Comparison of ENCODE assay signal across 19 cellular contexts in the genomic region with DNA sequence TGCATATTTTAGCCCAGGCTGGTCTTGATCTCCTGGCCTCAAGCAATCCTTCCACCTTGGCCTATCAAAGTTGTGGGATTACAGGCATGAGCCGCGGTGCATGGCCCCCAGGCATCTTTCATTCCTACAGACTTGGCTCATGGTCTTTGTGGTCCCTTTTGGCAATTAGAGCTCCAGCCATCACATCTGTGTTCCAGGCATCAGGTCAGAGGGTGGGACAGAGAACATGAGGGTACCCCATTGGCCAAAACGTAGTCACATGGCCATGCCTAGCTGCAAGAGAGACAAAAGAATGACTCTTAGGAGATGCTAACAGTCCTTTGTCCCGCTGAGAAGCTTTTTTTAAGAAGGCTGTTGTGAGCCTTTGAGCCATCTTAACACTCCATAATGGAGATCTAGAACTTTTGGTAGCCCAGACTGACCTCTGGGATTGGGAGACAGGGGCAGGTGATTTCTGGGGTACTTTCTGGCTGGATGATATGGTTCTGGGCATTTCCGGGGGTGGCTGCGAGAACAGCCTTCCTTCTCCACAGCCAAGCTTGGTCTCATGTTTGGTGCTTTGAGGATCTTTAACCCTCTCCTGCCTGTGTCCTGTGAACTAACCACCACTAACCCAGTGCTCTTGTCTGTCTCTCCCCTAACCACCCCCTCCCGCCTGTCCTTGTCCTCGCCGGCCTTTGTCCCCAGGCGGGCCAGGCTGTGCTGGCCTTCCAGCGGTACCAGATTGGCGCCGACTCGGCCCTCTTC. TPM values are rescaled to one million over a fixed set of nuclear protein-coding genes. Genes with fewer than 3 reads are reported as not detected.
"Had no signal": no experiment of that assay in that cellular context is flagged by ENCODE, and none has a peak within 500 bp of the region (broad histone marks: within the 10 kb centered on the region; RNA-seq: fewer than 3 reads in every experiment).

No MANE protein-coding gene starts in this region.

- H3K36me3 Mint-ChIP-seq: activated CD4-positive, alpha-beta memory T cell treated with anti-CD3 and anti-CD28 coated beads for 36 hours; activated naive CD8-positive, alpha-beta T cell treated with anti-CD3 and anti-CD28 coated beads, Interleukin-2, amount 10 ng/mL, durations not matched to agents 7 days and 5 days; natural killer cell treated with Interleukin-12 subunit alpha and Interleukin-12 subunit beta and Interleukin-15 and Interleukin-18, amount 100 ng/mL, for 72 hours had no signal

- H3K4me3 ChIP-seq: body of pancreas, lower lobe of right lung, prostate gland, right atrium auricular region, tibial artery had no signal

- H3K9me3 ChIP-seq: body of pancreas, lower lobe of right lung, prostate gland, right atrium auricular region, tibial artery had no signal

- H3K27me3 ChIP-seq: body of pancreas, right atrium auricular region had no signal

- H3K27ac ChIP-seq: body of pancreas, lower lobe of right lung, prostate gland, right atrium auricular region, tibial artery had no signal

- H3K27ac Mint-ChIP-seq: activated B cell treated with CpG ODN at 0.5 μM for 24 hours; activated CD4-positive, alpha-beta memory T cell treated with anti-CD3 and anti-CD28 coated beads for 36 hours; activated naive CD8-positive, alpha-beta T cell treated with anti-CD3 and anti-CD28 coated beads, Interleukin-2, amount 10 ng/mL, durations not matched to agents 7 days and 5 days; activated T-helper 17 cell treated with anti-CD3 and anti-CD28 coated beads, Interleukin-2, amount 50 U/mL, for 72 hours; effector memory CD8-positive, alpha-beta T cell; natural killer cell treated with Interleukin-12 subunit alpha and Interleukin-12 subunit beta and Interleukin-15 and Interleukin-18, amount 100 ng/mL, for 72 hours had no signal

- H3K27me3 Mint-ChIP-seq: activated B cell treated with CpG ODN at 0.5 μM for 24 hours; activated naive CD8-positive, alpha-beta T cell treated with anti-CD3 and anti-CD28 coated beads, Interleukin-2, amount 10 ng/mL, durations not matched to agents 7 days and 5 days; natural killer cell treated with Interleukin-12 subunit alpha and Interleukin-12 subunit beta and Interleukin-15 and Interleukin-18, amount 100 ng/mL, for 72 hours had no signal

- DNase-seq: activated B cell treated with CpG ODN at 0.5 μM for 24 hours; activated CD4-positive, alpha-beta memory T cell treated with anti-CD3 and anti-CD28 coated beads for 36 hours; activated CD4-positive, alpha-beta T cell treated with anti-CD3 and anti-CD28 coated beads for 4 hours; activated naive CD4-positive, alpha-beta T cell; activated naive CD8-positive, alpha-beta T cell treated with anti-CD3 and anti-CD28 coated beads, Interleukin-2, amount 10 ng/mL, durations not matched to agents 7 days and 5 days; activated T-cell treated with anti-CD3 and anti-CD28 coated beads, Interleukin-2, amount 50 U/mL, for 1 hour; amygdala; body of pancreas; effector memory CD8-positive, alpha-beta T cell; lower lobe of right lung; occipital lobe; stimulated activated CD4-positive, alpha-beta T cell treated with anti-CD3 and anti-CD28 coated beads, Interleukin-2, amount 100 ng/mL, for 24 hours; stimulated activated naive CD8-positive, alpha-beta T cell treated with anti-CD3 and anti-CD28 coated beads, Interleukin-15, Interleukin-2, amounts not matched to agents 100 U/mL and 50 U/mL, for 24 hours; T-helper 2 cell; tibial artery had no signal

- H3K9me3 Mint-ChIP-seq: activated B cell treated with CpG ODN at 0.5 μM for 24 hours; activated CD4-positive, alpha-beta memory T cell treated with anti-CD3 and anti-CD28 coated beads for 36 hours; activated naive CD8-positive, alpha-beta T cell treated with anti-CD3 and anti-CD28 coated beads, Interleukin-2, amount 10 ng/mL, durations not matched to agents 7 days and 5 days; activated T-helper 17 cell treated with anti-CD3 and anti-CD28 coated beads, Interleukin-2, amount 50 U/mL, for 72 hours; effector memory CD8-positive, alpha-beta T cell; natural killer cell treated with Interleukin-12 subunit alpha and Interleukin-12 subunit beta and Interleukin-15 and Interleukin-18, amount 100 ng/mL, for 72 hours had no signal

- H3K4me3 Mint-ChIP-seq: activated B cell treated with CpG ODN at 0.5 μM for 24 hours; activated CD4-positive, alpha-beta memory T cell treated with anti-CD3 and anti-CD28 coated beads for 36 hours; activated naive CD8-positive, alpha-beta T cell treated with anti-CD3 and anti-CD28 coated beads, Interleukin-2, amount 10 ng/mL, durations not matched to agents 7 days and 5 days; activated T-helper 17 cell treated with anti-CD3 and anti-CD28 coated beads, Interleukin-2, amount 50 U/mL, for 72 hours; effector memory CD8-positive, alpha-beta T cell; natural killer cell treated with Interleukin-12 subunit alpha and Interleukin-12 subunit beta and Interleukin-15 and Interleukin-18, amount 100 ng/mL, for 72 hours had no signal

- ATAC-seq: activated T-helper 17 cell treated with anti-CD3 and anti-CD28 coated beads, Interleukin-2, amount 50 U/mL, for 72 hours; effector memory CD8-positive, alpha-beta T cell; lower lobe of right lung; natural killer cell treated with Interleukin-12 subunit alpha and Interleukin-12 subunit beta and Interleukin-15 and Interleukin-18, amount 100 ng/mL, for 72 hours; stimulated activated naive CD8-positive, alpha-beta T cell treated with anti-CD3 and anti-CD28 coated beads, Interleukin-15, Interleukin-2, amounts not matched to agents 100 U/mL and 50 U/mL, for 24 hours had no signal

- H3K4me1 Mint-ChIP-seq: activated naive CD8-positive, alpha-beta T cell treated with anti-CD3 and anti-CD28 coated beads, Interleukin-2, amount 10 ng/mL, durations not matched to agents 7 days and 5 days; activated T-helper 17 cell treated with anti-CD3 and anti-CD28 coated beads, Interleukin-2, amount 50 U/mL, for 72 hours had no signal

- H3K36me3 ChIP-seq: prostate gland had no signal

- H3K4me1 ChIP-seq: body of pancreas, lower lobe of right lung, prostate gland, tibial artery had no signal

RNA-seq across cellular contexts. Expression of gene SYNGR1, which starts 31.4 kb away (rescaled TPM):
- total RNA-seq: activated CD4-positive, alpha-beta memory T cell treated with anti-CD3 and anti-CD28 coated beads for 36 hours; activated T-helper 17 cell treated with anti-CD3 and anti-CD28 coated beads, Interleukin-2, amount 50 U/mL, for 72 hours had no signal
